8 cellular contexts compared by ENCODE assay signal in genomic region chr10:63629363-63630084, GRCh38.
DNase-seq lines count a peak whose midpoint lies in the region; ATAC-seq and TF ChIP-seq lines count a peak whose summit lies in the region.

No MANE protein-coding gene starts in this region.

- H4K20me1 ChIP-seq in PC-3 (ENCODE audit: low read length) = no peaks in the 10 kb centered on the region

- H3K9me3 Mint-ChIP-seq in IgD-negative memory B cell = no peaks in the 10 kb centered on the region
- H3K9me3 Mint-ChIP-seq in activated T-helper 1 cell treated with anti-CD3 and anti-CD28 coated beads, Interleukin-12 subunit alpha, Interleukin-12 subunit beta, Interleukin-2, Interleukin-4 antibody, amounts not matched to agents 30 ng/mL and 10 ng/mL and 1 ng/mL, durations not matched to agents 14 hours and 24 hours and 36 hours = no peaks in the 10 kb centered on the region
- H3K9me3 Mint-ChIP-seq in naive B cell = no peaks in the 10 kb centered on the region
- no peaks in the 10 kb centered on the region for H3K9me3 Mint-ChIP-seq in stimulated activated effector memory CD8-positive, alpha-beta T cell treated with anti-CD3 and anti-CD28 coated beads, Interleukin-12 subunit alpha, Interleukin-12 subunit beta, amount 100 ng/mL, for 72 hours

- peak overlapping the region; percentile 92 to 97 (median 94) for H3K4me3 Mint-ChIP-seq in IgD-negative memory B cell
- peak overlapping the region; percentile 89 for H3K4me3 Mint-ChIP-seq in activated T-helper 1 cell treated with anti-CD3 and anti-CD28 coated beads, Interleukin-12 subunit alpha, Interleukin-12 subunit beta, Interleukin-2, Interleukin-4 antibody, amounts not matched to agents 30 ng/mL and 10 ng/mL and 1 ng/mL, durations not matched to agents 14 hours and 24 hours and 36 hours
- peak overlapping the region; percentile 92 to 97 (median 95) for H3K4me3 Mint-ChIP-seq in naive B cell
- peak overlapping the region; percentile 91 for H3K4me3 Mint-ChIP-seq in stimulated activated effector memory CD8-positive, alpha-beta T cell treated with anti-CD3 and anti-CD28 coated beads, Interleukin-12 subunit alpha, Interleukin-12 subunit beta, amount 100 ng/mL, for 72 hours

- peak overlapping the region; percentile 73 for H3K4me3 ChIP-seq in PC-3 (ENCODE audit: low read length)

- BruUV-seq in PC-3 (replicated peaks; lab: Mats Ljungman, UMichigan) = TSS peak; percentile 85

- H3K9ac ChIP-seq in PC-3 (ENCODE audit: low read length) = peak overlapping the region; percentile 87

- H3K27me3 ChIP-seq in PC-3 (ENCODE audit: low read length) = no peaks in the 10 kb centered on the region

- peak; percentile 87 for DNase-seq in DMS153 treated with DMSO at 0.1 percent for 48 hours (lab: John Stamatoyannopoulos, UW; ENCODE audit: unreplicated experiment)
- DNase-seq in PC-3 = peak; percentile 100
- peak; percentile 71 for DNase-seq in activated T-helper 1 cell treated with anti-CD3 and anti-CD28 coated beads, Interleukin-12 subunit alpha, Interleukin-12 subunit beta, Interleukin-2, Interleukin-4 antibody, amounts not matched to agents 30 ng/mL and 10 ng/mL and 1 ng/mL, durations not matched to agents 14 hours and 24 hours and 36 hours (ENCODE audit: low spot score)
- DNase-seq in fibroblast of gingiva (ENCODE audit: low read depth) = peak; percentile 98
- DNase-seq in naive B cell = peak; percentile 83
- peak; percentile 61 to 89 for DNase-seq in stimulated activated effector memory CD8-positive, alpha-beta T cell treated with anti-CD3 and anti-CD28 coated beads, Interleukin-12 subunit alpha, Interleukin-12 subunit beta, amount 100 ng/mL, for 72 hours (ENCODE audit: low spot score in 2 of 2)

- no peaks in the 10 kb centered on the region for H3K9me3 ChIP-seq in PC-3 (ENCODE audit: low read length)

- H3K27ac Mint-ChIP-seq in IgD-negative memory B cell (peak overlapping the region; percentile 84 to 97 (median 96)), naive B cell (peak overlapping the region; percentile 77 to 98 (median 94))
- H3K27ac Mint-ChIP-seq in activated T-helper 1 cell treated with anti-CD3 and anti-CD28 coated beads, Interleukin-12 subunit alpha, Interleukin-12 subunit beta, Interleukin-2, Interleukin-4 antibody, amounts not matched to agents 30 ng/mL and 10 ng/mL and 1 ng/mL, durations not matched to agents 14 hours and 24 hours and 36 hours = peak overlapping the region; percentile 90
- H3K27ac Mint-ChIP-seq in stimulated activated effector memory CD8-positive, alpha-beta T cell treated with anti-CD3 and anti-CD28 coated beads, Interleukin-12 subunit alpha, Interleukin-12 subunit beta, amount 100 ng/mL, for 72 hours = peak overlapping the region; percentile 91

- peaks cover 3% of the 10 kb centered on the region for H3F3A ChIP-seq in PC-3 (ENCODE audit: low read length, unreplicated experiment)

- peak overlapping the region; percentile 78 for H2AFZ ChIP-seq in PC-3 (ENCODE audit: low read length)

- ATAC-seq in GM21576 (IDR thresholded peaks at IDR 0.05; ENCODE audit: unreplicated experiment) = peak; percentile 59
- ATAC-seq in PC-3 = peak; percentile 55
- ATAC-seq in naive B cell (ENCODE audit: low read depth in 2 of 2) = peak; percentile 69 to 71
- ATAC-seq in stimulated activated effector memory CD8-positive, alpha-beta T cell treated with anti-CD3 and anti-CD28 coated beads, Interleukin-12 subunit alpha, Interleukin-12 subunit beta, amount 100 ng/mL, for 72 hours = peak; percentile 82

- H3K4me2 ChIP-seq in PC-3 (ENCODE audit: low read length) = peak overlapping the region; percentile 92

- H3K36me3 Mint-ChIP-seq in IgD-negative memory B cell (no peaks in the 10 kb centered on the region), naive B cell (no peaks in the 10 kb centered on the region)
- no peaks in the 10 kb centered on the region for H3K36me3 Mint-ChIP-seq in activated T-helper 1 cell treated with anti-CD3 and anti-CD28 coated beads, Interleukin-12 subunit alpha, Interleukin-12 subunit beta, Interleukin-2, Interleukin-4 antibody, amounts not matched to agents 30 ng/mL and 10 ng/mL and 1 ng/mL, durations not matched to agents 14 hours and 24 hours and 36 hours (ENCODE audit: low read depth)
- H3K36me3 Mint-ChIP-seq in stimulated activated effector memory CD8-positive, alpha-beta T cell treated with anti-CD3 and anti-CD28 coated beads, Interleukin-12 subunit alpha, Interleukin-12 subunit beta, amount 100 ng/mL, for 72 hours = peaks cover 6% of the 10 kb centered on the region

- H3K4me1 Mint-ChIP-seq in IgD-negative memory B cell (peaks cover 6 to 28% (median 16%) of the 10 kb centered on the region in 3 donors), naive B cell (peaks cover 18 to 29% (median 20%) of the 10 kb centered on the region in 3 donors)
- peaks cover 37% of the 10 kb centered on the region for H3K4me1 Mint-ChIP-seq in activated T-helper 1 cell treated with anti-CD3 and anti-CD28 coated beads, Interleukin-12 subunit alpha, Interleukin-12 subunit beta, Interleukin-2, Interleukin-4 antibody, amounts not matched to agents 30 ng/mL and 10 ng/mL and 1 ng/mL, durations not matched to agents 14 hours and 24 hours and 36 hours (ENCODE audit: low read depth)
- peaks cover 16% of the 10 kb centered on the region for H3K4me1 Mint-ChIP-seq in stimulated activated effector memory CD8-positive, alpha-beta T cell treated with anti-CD3 and anti-CD28 coated beads, Interleukin-12 subunit alpha, Interleukin-12 subunit beta, amount 100 ng/mL, for 72 hours

- intact Hi-C loops in PC-3 (cut with micrococcal nuclease) = loop anchor here (1.0 to 5.0 kb wide), 15 partner anchors 18 to 462 kb away; no protein-coding TSS in a partner anchor
- intact Hi-C loops in activated T-helper 1 cell treated with anti-CD3 and anti-CD28 coated beads, Interleukin-12 subunit alpha, Interleukin-12 subunit beta, Interleukin-2, Interleukin-4 antibody, amounts not matched to agents 30 ng/mL and 10 ng/mL and 1 ng/mL, durations not matched to agents 14 hours and 24 hours and 36 hours (cut with micrococcal nuclease) = loop anchor here (1.0 to 5.0 kb wide), 12 partner anchors 56 to 1362 kb away; partner anchors contain the start of genes EGR2, JMJD1C, NRBF2 and RTKN2

- POLR2A ChIA-PET in PC-3 (lab: Charles Lee; ENCODE audit: unreplicated experiment) = interaction anchor here (0.5 to 1.5 kb wide), 9 partner anchors 24 to 463 kb away, joined by 3 to 11 read pairs (median 5); no protein-coding TSS in a partner anchor

- peak overlapping the region; percentile 95 for H3K27ac ChIP-seq in PC-3 (ENCODE audit: low read length)

- H3K27me3 Mint-ChIP-seq in IgD-negative memory B cell = no peaks in the 10 kb centered on the region
- no peaks in the 10 kb centered on the region for H3K27me3 Mint-ChIP-seq in activated T-helper 1 cell treated with anti-CD3 and anti-CD28 coated beads, Interleukin-12 subunit alpha, Interleukin-12 subunit beta, Interleukin-2, Interleukin-4 antibody, amounts not matched to agents 30 ng/mL and 10 ng/mL and 1 ng/mL, durations not matched to agents 14 hours and 24 hours and 36 hours (ENCODE audit: insufficient read depth)
- H3K27me3 Mint-ChIP-seq in naive B cell = no peaks in the 10 kb centered on the region

- no peaks in the 10 kb centered on the region for H3K79me2 ChIP-seq in PC-3 (ENCODE audit: low read length)

- peaks cover 52% of the 10 kb centered on the region for H3K4me1 ChIP-seq in PC-3 (ENCODE audit: insufficient read depth, low read length)

- H3K9me2 ChIP-seq in PC-3 (replicated peaks; ENCODE audit: low read length) = no peaks in the 10 kb centered on the region

- CTCF ChIA-PET in PC-3 (lab: Charles Lee) = interaction anchor here (0.5 to 4.1 kb wide), 11 partner anchors 35 to 487 kb away, joined by 3 to 26 read pairs (median 3); no protein-coding TSS in a partner anchor

- no peaks in the 10 kb centered on the region for H3K36me3 ChIP-seq in PC-3 (ENCODE audit: low read depth, low read length)

- TF ChIP-seq CTCF in PC-3 (conservative IDR thresholded peaks at IDR 0.05; ENCODE audit: low read depth, low read length) = peak; percentile 98

Comparison
In these comparisons a context has a peak if more than half of its experiments do, and no peak if none do; other contexts are left out.
1. Peak in every context shown above with its lines: DNase-seq, ATAC-seq, H3K4me3 ChIP-seq and H3K27ac ChIP-seq.